Comparison of ENCODE assay signal across 10 cellular contexts in the genomic region with DNA sequence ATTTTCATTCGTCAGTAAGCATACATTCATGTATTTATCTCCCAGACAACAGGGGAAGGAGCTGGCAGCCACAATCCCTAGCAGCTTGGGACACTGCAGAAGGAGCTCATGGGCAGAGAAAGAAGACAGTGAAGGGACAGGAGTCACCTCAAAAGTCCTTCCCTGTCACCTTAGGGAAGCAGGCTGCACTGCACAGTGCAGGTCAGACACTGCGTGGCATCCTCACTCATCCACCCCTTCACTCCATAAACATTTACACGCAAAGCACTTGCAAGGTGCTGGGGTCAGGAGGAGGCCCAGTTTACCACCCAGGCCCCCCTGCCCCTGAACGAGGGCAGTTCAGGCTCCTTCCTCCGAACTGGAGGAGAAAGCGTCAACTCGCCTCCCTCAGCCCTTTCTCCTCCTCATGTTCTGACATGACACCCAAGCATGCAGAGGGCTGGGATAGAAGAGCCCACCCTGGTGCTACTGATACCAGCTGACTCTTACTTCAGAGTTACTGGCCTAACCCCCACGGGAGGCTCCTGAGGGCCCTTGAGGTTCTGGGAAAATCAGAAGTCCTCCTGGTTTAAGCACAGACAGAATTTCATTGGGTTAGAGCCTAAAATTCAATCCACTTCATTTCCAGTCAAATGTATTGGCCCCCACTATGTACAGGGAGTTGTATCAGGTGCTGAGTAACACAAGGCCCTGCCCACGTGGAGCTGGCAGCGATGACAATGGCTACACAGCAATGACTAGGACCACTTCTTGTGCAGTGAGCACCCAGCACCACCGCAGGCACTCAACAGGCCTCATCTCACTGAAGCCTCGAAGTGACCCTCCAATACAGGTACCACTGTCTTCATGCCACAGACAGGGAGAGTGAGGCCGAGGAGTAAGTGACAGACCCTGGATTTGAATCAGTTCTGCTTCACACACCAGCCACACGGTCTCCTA.
A peak's percentile ranks its signal among the peaks of the same experiment; 100 is the strongest.
DNase-seq lines count a peak whose midpoint lies in the region; ATAC-seq, FAIRE-seq and TF ChIP-seq lines count a peak whose summit lies in the region.
"Had no signal": no experiment of that assay in that cellular context is flagged by ENCODE, and none has a peak within 500 bp of the region (broad histone marks: within the 10 kb centered on the region; RNA-seq: fewer than 3 reads in every experiment).

No MANE protein-coding gene starts in this region.

- no peak for FAIRE-seq in astrocyte (lab: Jason Lieb, UNC)
- FAIRE-seq: islet of Langerhans had no signal

- H3K9ac ChIP-seq in astrocyte (ENCODE audit: low read length) (peak overlapping the region; percentile 44), mucosa of stomach (ENCODE audit: low read length) (peak overlapping the region; percentile 10)

- peaks cover 26% of the 10 kb centered on the region for H3K4me1 ChIP-seq in astrocyte (ENCODE audit: insufficient read depth, low read length)
- H3K4me1 ChIP-seq in mucosa of stomach (ENCODE audit: control insufficient read depth, insufficient read depth, low read length): peaks cover 43% of the 10 kb centered on the region
- H3K4me1 ChIP-seq in upper lobe of right lung: peaks cover 77% of the 10 kb centered on the region

- peak overlapping the region; percentile 59 for H3K4me2 ChIP-seq in astrocyte (ENCODE audit: low read length)

- peaks cover 8% of the 10 kb centered on the region for H3K27me3 ChIP-seq in astrocyte (ENCODE audit: insufficient read depth, low read length)
- no peaks in the 10 kb centered on the region for H3K27me3 ChIP-seq in mucosa of stomach (ENCODE audit: control insufficient read depth, insufficient read depth, low read length)
- H3K27me3 ChIP-seq in upper lobe of right lung: no peaks in the 10 kb centered on the region

- peak overlapping the region; percentile 85 for H3K27ac Mint-ChIP-seq in astrocyte (ENCODE audit: unreplicated experiment)

- H4K20me1 ChIP-seq in astrocyte (ENCODE audit: insufficient read depth, low read length): peaks cover 78% of the 10 kb centered on the region

- H3K36me3 ChIP-seq in astrocyte (ENCODE audit: insufficient read depth, low read length) (no peaks in the 10 kb centered on the region), mucosa of stomach (ENCODE audit: control insufficient read depth, insufficient read depth, low read length) (no peaks in the 10 kb centered on the region), upper lobe of right lung (no peaks in the 10 kb centered on the region)

- H2AFZ ChIP-seq in astrocyte (ENCODE audit: low read depth, low read length): no peak overlapping the region

- no peak overlapping the region for H3K4me3 Mint-ChIP-seq in astrocyte (ENCODE audit: unreplicated experiment)

- no peaks in the 10 kb centered on the region for H3K9me3 Mint-ChIP-seq in astrocyte (ENCODE audit: unreplicated experiment)

- peaks cover 60% of the 10 kb centered on the region for H3K4me1 Mint-ChIP-seq in astrocyte (ENCODE audit: low read depth, unreplicated experiment)

- H3K27ac ChIP-seq in astrocyte (ENCODE audit: low read depth, low read length) (no peak overlapping the region), upper lobe of right lung (peak overlapping the region; percentile 72)
- H3K27ac ChIP-seq: C4-2B had no signal

- H3K4me3 ChIP-seq in astrocyte (ENCODE audit: insufficient read depth, low read depth, low read length) (no peak overlapping the region), mucosa of stomach (ENCODE audit: low read length) (no peak overlapping the region), upper lobe of right lung (no peak overlapping the region)

- TF ChIP-seq CTCF in astrocyte (IDR thresholded peaks at IDR 0.05; ENCODE audit: insufficient read depth, low read depth, low read length) (no peak), upper lobe of right lung (IDR thresholded peaks at IDR 0.05) (no peak)

- ATAC-seq in upper lobe of right lung (peak; percentile 3), GM19467 (IDR thresholded peaks at IDR 0.05; ENCODE audit: unreplicated experiment) (no peak)

- no peaks in the 10 kb centered on the region for H3K27me3 Mint-ChIP-seq in astrocyte (ENCODE audit: low read depth, unreplicated experiment)

- H3K9me3 ChIP-seq in astrocyte (ENCODE audit: insufficient read depth, low read depth, low read length): no peaks in the 10 kb centered on the region
- no peaks in the 10 kb centered on the region for H3K9me3 ChIP-seq in mucosa of stomach (ENCODE audit: control insufficient read depth, low read length)
- H3K9me3 ChIP-seq in upper lobe of right lung: no peaks in the 10 kb centered on the region

- intact Hi-C loops in upper lobe of right lung (cut with DNase I): loop anchor here (10.0 kb wide), 1 partner anchor 65 kb away; no protein-coding TSS in a partner anchor

- peaks cover 54% of the 10 kb centered on the region for H3K79me2 ChIP-seq in astrocyte (ENCODE audit: insufficient read depth, low read length)

- H3K36me3 Mint-ChIP-seq in astrocyte (ENCODE audit: low read depth, unreplicated experiment): no peaks in the 10 kb centered on the region

- DNase-seq in activated naive CD4-positive, alpha-beta T cell treated with Interleukin-2 at 50 U/mL for 16 hours: peak; percentile 67
- no peak for DNase-seq in activated naive CD4-positive, alpha-beta T cell (lab: John Stamatoyannopoulos, UW)
- DNase-seq in astrocyte (ENCODE audit: low read depth) (no peak), upper lobe of right lung (peak; percentile 66), glomerular visceral epithelial cell (ENCODE audit: extremely low spot score) (no peak), NCI-H345 (lab: John Stamatoyannopoulos, UW) (no peak)

Comparison
In these comparisons a context has a peak if more than half of its experiments do, and no peak if none do; other contexts are left out.
1. DNase-seq: peak in activated naive CD4-positive, alpha-beta T cell treated with Interleukin-2 at 50 U/mL for 16 hours (single experiment) and upper lobe of right lung (single experiment); none in activated naive CD4-positive, alpha-beta T cell (0 of 4), astrocyte (single experiment), glomerular visceral epithelial cell (single experiment) and NCI-H345 (single experiment).